Comparison of ENCODE assay signal across 9 cellular contexts in genomic region chr2:236899945-236900640, GRCh38.
"Had no signal": no experiment of that assay in that cellular context is flagged by ENCODE, and none has a peak within 500 bp of the region (broad histone marks: within the 10 kb centered on the region; RNA-seq: fewer than 3 reads in every experiment).

No MANE protein-coding gene starts in this region.

- ATAC-seq: effector memory CD8-positive, alpha-beta T cell; heart right ventricle; left lobe of liver; stimulated activated effector memory CD8-positive, alpha-beta T cell treated with anti-CD3 and anti-CD28 coated beads, Interleukin-12 subunit alpha, Interleukin-12 subunit beta, amount 100 ng/mL, for 72 hours had no signal

- H3K27ac Mint-ChIP-seq: effector memory CD8-positive, alpha-beta T cell; naive B cell; stimulated activated effector memory CD8-positive, alpha-beta T cell treated with anti-CD3 and anti-CD28 coated beads, Interleukin-12 subunit alpha, Interleukin-12 subunit beta, amount 100 ng/mL, for 72 hours had no signal

- H3K4me1 ChIP-seq: heart right ventricle had no signal

- H3K4me3 Mint-ChIP-seq: effector memory CD8-positive, alpha-beta T cell; naive B cell; stimulated activated effector memory CD8-positive, alpha-beta T cell treated with anti-CD3 and anti-CD28 coated beads, Interleukin-12 subunit alpha, Interleukin-12 subunit beta, amount 100 ng/mL, for 72 hours had no signal

- H3K4me1 Mint-ChIP-seq: naive B cell; stimulated activated effector memory CD8-positive, alpha-beta T cell treated with anti-CD3 and anti-CD28 coated beads, Interleukin-12 subunit alpha, Interleukin-12 subunit beta, amount 100 ng/mL, for 72 hours had no signal

- DNase-seq: activated naive CD4-positive, alpha-beta T cell treated with anti-CD3 and anti-CD28 coated beads, Interleukin-2, amount 50 U/mL, for 16 hours; dermis blood vessel endothelial cell; effector memory CD8-positive, alpha-beta T cell; heart right ventricle; naive B cell; retina; T-helper 2 cell had no signal

- H3K36me3 ChIP-seq: heart right ventricle had no signal

- H3K9me3 ChIP-seq: heart right ventricle had no signal

- H3K27ac ChIP-seq: heart right ventricle had no signal

- H3K4me3 ChIP-seq: heart right ventricle had no signal

- H3K9me3 Mint-ChIP-seq: effector memory CD8-positive, alpha-beta T cell; naive B cell; stimulated activated effector memory CD8-positive, alpha-beta T cell treated with anti-CD3 and anti-CD28 coated beads, Interleukin-12 subunit alpha, Interleukin-12 subunit beta, amount 100 ng/mL, for 72 hours had no signal

- H3K36me3 Mint-ChIP-seq: naive B cell; stimulated activated effector memory CD8-positive, alpha-beta T cell treated with anti-CD3 and anti-CD28 coated beads, Interleukin-12 subunit alpha, Interleukin-12 subunit beta, amount 100 ng/mL, for 72 hours had no signal
